23 cellular contexts compared by ENCODE assay signal in genomic region chr5:114649878-114650277, GRCh38.
"Had no signal": no experiment of that assay in that cellular context is flagged by ENCODE, and none has a peak within 500 bp of the region (broad histone marks: within the 10 kb centered on the region; RNA-seq: fewer than 3 reads in every experiment).

No MANE protein-coding gene starts in this region.

- H3K9me3 Mint-ChIP-seq: IgD-negative memory B cell; T-helper 1 cell treated with Interleukin-12 subunit alpha and Interleukin-12 subunit beta and Interleukin-4 antibody, amounts not matched to agents 30 μg/mL and 1 μg/mL, for 36 hours had no signal

- H3K36me3 Mint-ChIP-seq: IgD-negative memory B cell, T-cell had no signal

- H3K4me3 Mint-ChIP-seq: IgD-negative memory B cell; T-cell; T-helper 1 cell treated with Interleukin-12 subunit alpha and Interleukin-12 subunit beta and Interleukin-4 antibody, amounts not matched to agents 30 μg/mL and 1 μg/mL, for 36 hours had no signal

- DNase-seq: MV-4-11; NCI-H1048; NCI-H1105; NCI-H1417; NCI-H1436 treated with DMSO at 0.1 percent for 48 hours; NCI-H1694 treated with DMSO at 0.1 percent for 48 hours; NCI-H1930; NCI-H2081; NCI-H2107; NCI-H2227 treated with DMSO at 0.1 percent for 48 hours; NCI-H524; NCI-H69; NCI-H774; NK-92 treated with Interleukin-12 subunit alpha and Interleukin-12 subunit beta, amount 100 ng/mL, for 24 hours; PC-3; SHP77; SK-N-SH; SW 1271; T-cell had no signal

- H3K4me1 Mint-ChIP-seq: IgD-negative memory B cell, T-cell had no signal

- ATAC-seq: K562, Panc1, PC-3, T-cell had no signal

- H3K27me3 Mint-ChIP-seq: IgD-negative memory B cell, T-cell had no signal

- H3K9me3 ChIP-seq: SK-N-SH had no signal

- H3K27ac Mint-ChIP-seq: IgD-negative memory B cell; T-cell; T-helper 1 cell treated with Interleukin-12 subunit alpha and Interleukin-12 subunit beta and Interleukin-4 antibody, amounts not matched to agents 30 μg/mL and 1 μg/mL, for 36 hours had no signal
